8 cellular contexts compared by ENCODE assay signal in the genomic region with DNA sequence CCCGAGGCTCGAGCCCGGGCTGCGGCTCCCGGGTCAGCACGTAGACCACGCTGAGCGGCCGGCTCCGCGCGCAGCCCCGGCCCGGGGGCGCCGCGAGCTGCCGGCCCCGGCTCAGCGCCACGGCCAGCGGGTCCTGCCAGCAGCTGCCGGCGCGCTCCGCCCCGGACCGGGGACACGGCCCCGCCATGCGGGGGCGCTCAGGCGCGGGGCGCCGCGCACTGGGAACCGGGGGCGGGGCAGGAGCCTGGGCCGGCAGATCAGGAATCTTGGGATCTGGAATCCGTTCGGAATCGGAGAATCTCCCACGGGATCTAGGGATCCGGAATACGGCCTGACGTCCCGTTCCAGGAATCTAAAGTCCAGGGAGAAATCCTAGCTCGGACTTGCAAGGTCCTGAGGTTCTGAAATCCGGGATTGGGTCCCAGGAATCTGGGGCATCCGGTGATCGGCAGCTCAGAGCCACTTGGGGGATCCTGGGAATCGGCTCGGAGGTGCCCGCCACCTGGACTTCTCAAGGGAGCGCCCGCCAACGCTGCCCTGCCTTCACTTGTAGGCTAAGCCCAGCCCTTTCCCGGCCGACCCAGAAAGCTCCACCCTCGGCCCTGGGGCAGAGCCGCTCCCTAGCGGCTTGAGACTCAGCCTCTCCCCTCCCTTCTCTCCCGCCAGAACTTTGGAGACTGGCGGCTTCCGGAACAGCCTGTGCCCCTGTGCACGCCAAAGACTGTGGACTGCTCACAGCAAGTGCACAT. TPM values are rescaled to one million over a fixed set of nuclear protein-coding genes. Genes with fewer than 3 reads are reported as not detected.
DNase-seq lines count a peak whose midpoint lies in the region; ATAC-seq, FAIRE-seq and TF ChIP-seq lines count a peak whose summit lies in the region.

TSS of gene MAP3K6 (minus strand) at position 551 of the 749 bp plus-strand sequence. CDS start at position 187, 364 bp downstream.

- peak in 1 of 2 experiments; percentile 42; a peak in 1 of 4 replicates for TF ChIP-seq POLR2A in HepG2 (IDR thresholded peaks at IDR 0.05; ENCODE audit: insufficient read depth in 1 of 2, low read depth in 2 of 2, low read length in 2 of 2)

- H3K27me3 ChIP-seq in WERI-Rb-1 (ENCODE audit: insufficient read depth, low read depth, severe bottlenecking): no peaks in the 10 kb centered on the region
- H3K27me3 ChIP-seq in HepG2 (ENCODE audit: control insufficient read depth in 1 of 2, insufficient read depth in 2 of 2, low read length in 2 of 2): peaks cover 3 to 16% of the 10 kb centered on the region in 2 experiments; a peak in 3 of 5 replicates

- no peak; the same call in 1 of the 2 replicates for TF ChIP-seq CTCF in HEK293 (tag by site-specific recombination; IDR thresholded peaks at IDR 0.05)
- TF ChIP-seq CTCF in WERI-Rb-1 (IDR thresholded peaks at IDR 0.05; ENCODE audit: low read depth, low read length): peak; percentile 40
- TF ChIP-seq CTCF in HepG2 (CRISPR knock-in tag; IDR thresholded peaks at IDR 0.05): peak; percentile 54

- H3K27ac ChIP-seq in HEK293 (ENCODE audit: extremely low read depth, low read depth, low read length) (peak within 1 kb of the TSS; percentile 78), WERI-Rb-1 (peak within 1 kb of the TSS; percentile 88), HepG2 (ENCODE audit: extremely low read length, insufficient read depth, low read length) (peak within 1 kb of the TSS; percentile 33)

- BruUV-seq in HepG2 (replicated peaks; lab: Mats Ljungman, UMichigan): no TSS peak

- no peaks in the 10 kb centered on the region for H4K20me1 ChIP-seq in HepG2 (ENCODE audit: insufficient read depth, low read length)

- peaks cover 2% of the 10 kb centered on the region; the same call in 1 of the 2 replicates for H3K4me1 ChIP-seq in HEK293 (ENCODE audit: control insufficient read depth, insufficient read depth, low read length)
- H3K4me1 ChIP-seq in HepG2 (ENCODE audit: insufficient read depth, low read length): peaks cover 27% of the 10 kb centered on the region

- POLR2A ChIA-PET in HEK293 (lab: Yijun Ruan, JAX) (interaction anchor here (0.5 to 2.6 kb wide), 21 partner anchors 10 to 804 kb away, joined by 3 to 23 read pairs (median 5); partner anchors contain the start of genes AHDC1, SLC9A1, STX12 and SYTL1), HepG2 (lab: Yijun Ruan, JAX) (interaction anchor here (0.8 to 3.2 kb wide), 9 partner anchors 15 to 407 kb away, joined by 3 to 20 read pairs (median 6); partner anchors contain the start of genes FAM76A, IFI6, SLC9A1 and STX12)

- in situ Hi-C loops in HepG2 (cut with HindIII; ENCODE audit: extremely low pct_ligation_motif_present, low pct_unique_long_range_greater_than_20kb): no loop called here

- 0% methylated on average over 2 of the region's 67 CpGs for WGBS in HepG2 (ENCODE audit: low lambda C conversion rate)

- DNase-seq in DMS53 treated with DMSO at 0.1 percent for 48 hours (lab: John Stamatoyannopoulos, UW; ENCODE audit: unreplicated experiment): peak; percentile 62
- DNase-seq in NCI-H2107 treated with DMSO at 0.1 percent for 48 hours (lab: John Stamatoyannopoulos, UW; ENCODE audit: unreplicated experiment): peak; percentile 43
- peak; percentile 86 for DNase-seq in WERI-Rb-1
- DNase-seq in ecto neural progenitor cell (ENCODE audit: low spot score): peak; percentile 87
- DNase-seq in HepG2 (ENCODE audit: low spot score): no peak
- DNase-seq in stimulated activated CD4-positive, alpha-beta T cell treated with anti-CD3 and anti-CD28 coated beads, Interleukin-2, amount 100 ng/mL, for 48 hours: peak; percentile 48 to 54
- DNase-seq in GM19238 (ENCODE audit: insufficient read length, low spot score): no peak

- peak; percentile 49; the same call in 1 of the 2 replicates for TF ChIP-seq RAD21 in HepG2 (CRISPR knock-in tag; IDR thresholded peaks at IDR 0.05)

- ATAC-seq in HepG2: peak; percentile 72

- CTCF ChIA-PET in HEK293 (lab: Yijun Ruan, JAX) (interaction anchor here (0.6 to 5.1 kb wide), 27 partner anchors 9 to 1896 kb away, joined by 3 to 84 read pairs (median 5); partner anchors contain the start of gene CD164L2), HepG2 (lab: Yijun Ruan, JAX; ENCODE audit: low intra/inter-chr PET ratio, low total read pairs) (interaction anchor here (1.1 kb wide), 1 partner anchor 21 kb away, joined by 3 read pairs; no protein-coding TSS in a partner anchor)

- H3K79me2 ChIP-seq in HepG2 (ENCODE audit: insufficient read depth, low read length): no peaks in the 10 kb centered on the region

- peak within 1 kb of the TSS; percentile 66 for H3K9ac ChIP-seq in HepG2 (ENCODE audit: insufficient read depth, low read depth, low read length)

- TF ChIP-seq EP300 in HepG2 (IDR thresholded peaks at IDR 0.05; ENCODE audit: low read depth in 2 of 2, low read length in 2 of 2): no peak
- TF ChIP-seq EP300 in HepG2 (CRISPR knock-in tag; IDR thresholded peaks at IDR 0.05; ENCODE audit: borderline replicate concordance): no peak

- H2AFZ ChIP-seq in HepG2 (ENCODE audit: low read length): peak within 1 kb of the TSS; percentile 91

- H3K4me3 ChIP-seq in HEK293 (ENCODE audit: low read depth, low read length) (peak within 1 kb of the TSS; percentile 60), WERI-Rb-1 (ENCODE audit: low read depth, low read length) (peak within 1 kb of the TSS; percentile 68), HepG2 (replicated peaks in 1 of 3; ENCODE audit: insufficient read depth in 1 of 3, low read depth in 2 of 3, low read length in 3 of 3) (peak within 1 kb of the TSS; percentile 64 to 84 (median 84))

- H3K9me3 ChIP-seq in HEK293 (ENCODE audit: control insufficient read depth, insufficient read depth, low read depth, low read length) (no peaks in the 10 kb centered on the region), WERI-Rb-1 (ENCODE audit: severe bottlenecking) (no peaks in the 10 kb centered on the region), HepG2 (ENCODE audit: low read length) (no peaks in the 10 kb centered on the region)

- peak within 1 kb of the TSS; percentile 84 for H3K4me2 ChIP-seq in HepG2 (ENCODE audit: low read depth, low read length)

- peaks cover 0 to 26% of the 10 kb centered on the region in 2 experiments; a peak in 1 of 3 replicates for H3K36me3 ChIP-seq in HEK293 (ENCODE audit: control insufficient read depth in 2 of 2, insufficient read depth in 1 of 2, low read length in 2 of 2)
- 0 out of 2 replicates have a peak, but pooled peaks cover 3% of the 10 kb centered on the region for H3K36me3 ChIP-seq in WERI-Rb-1
- H3K36me3 ChIP-seq in HepG2 (replicated peaks in 1 of 2; ENCODE audit: control insufficient read depth in 1 of 2, insufficient read depth in 2 of 2, low read length in 2 of 2): no peaks in the 10 kb centered on the region

- intact Hi-C loops in HepG2 (cut with micrococcal nuclease; ENCODE audit: unreplicated experiment): no loop called here

- peak; percentile 26 for FAIRE-seq in HepG2 (lab: Jason Lieb, UNC)

TF ChIP-seq in HepG2, 621 proteins besides CTCF, POLR2A, EP300 and RAD21 (continues in another document):
- TF ChIP-seq, protein P1, sequence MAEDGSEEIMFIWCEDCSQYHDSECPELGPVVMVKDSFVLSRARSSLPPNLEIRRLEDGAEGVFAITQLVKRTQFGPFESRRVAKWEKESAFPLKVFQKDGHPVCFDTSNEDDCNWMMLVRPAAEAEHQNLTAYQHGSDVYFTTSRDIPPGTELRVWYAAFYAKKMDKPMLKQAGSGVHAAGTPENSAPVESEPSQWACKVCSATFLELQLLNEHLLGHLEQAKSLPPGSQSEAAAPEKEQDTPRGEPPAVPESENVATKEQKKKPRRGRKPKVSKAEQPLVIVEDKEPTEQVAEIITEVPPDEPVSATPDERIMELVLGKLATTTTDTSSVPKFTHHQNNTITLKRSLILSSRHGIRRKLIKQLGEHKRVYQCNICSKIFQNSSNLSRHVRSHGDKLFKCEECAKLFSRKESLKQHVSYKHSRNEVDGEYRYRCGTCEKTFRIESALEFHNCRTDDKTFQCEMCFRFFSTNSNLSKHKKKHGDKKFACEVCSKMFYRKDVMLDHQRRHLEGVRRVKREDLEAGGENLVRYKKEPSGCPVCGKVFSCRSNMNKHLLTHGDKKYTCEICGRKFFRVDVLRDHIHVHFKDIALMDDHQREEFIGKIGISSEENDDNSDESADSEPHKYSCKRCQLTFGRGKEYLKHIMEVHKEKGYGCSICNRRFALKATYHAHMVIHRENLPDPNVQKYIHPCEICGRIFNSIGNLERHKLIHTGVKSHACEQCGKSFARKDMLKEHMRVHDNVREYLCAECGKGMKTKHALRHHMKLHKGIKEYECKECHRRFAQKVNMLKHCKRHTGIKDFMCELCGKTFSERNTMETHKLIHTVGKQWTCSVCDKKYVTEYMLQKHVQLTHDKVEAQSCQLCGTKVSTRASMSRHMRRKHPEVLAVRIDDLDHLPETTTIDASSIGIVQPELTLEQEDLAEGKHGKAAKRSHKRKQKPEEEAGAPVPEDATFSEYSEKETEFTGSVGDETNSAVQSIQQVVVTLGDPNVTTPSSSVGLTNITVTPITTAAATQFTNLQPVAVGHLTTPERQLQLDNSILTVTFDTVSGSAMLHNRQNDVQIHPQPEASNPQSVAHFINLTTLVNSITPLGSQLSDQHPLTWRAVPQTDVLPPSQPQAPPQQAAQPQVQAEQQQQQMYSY (CRISPR knock-in tag; IDR thresholded peaks at IDR 0.05): peak; percentile 90
- TF ChIP-seq SAP130 (CRISPR knock-in tag; IDR thresholded peaks at IDR 0.05; ENCODE audit: low read depth): peak; percentile 54; the same call in 1 of the 2 replicates

RNA-seq across cellular contexts. Expression of gene MAP3K6, which starts in this region (rescaled TPM):
- total RNA-seq in HepG2 (2016; rRNA removed; fragmentation: Illumina TruSeq; extraction: Trizol): 2.7 and 3.5 TPM in 2 replicates
- total RNA-seq in HepG2 (2016; cell fraction: cytosol; rRNA removed; fragmentation: Illumina TruSeq; extraction: Trizol; ENCODE audit: low read depth): 0.62 and 2.3 TPM in 2 replicates
- 2.6 and 2.8 TPM in 2 replicates for total RNA-seq in HepG2 (2016; cell fraction: insoluble cytoplasmic fraction; rRNA removed; fragmentation: Illumina TruSeq; extraction: Trizol)
- total RNA-seq in HepG2 (2016; cell fraction: membrane; rRNA removed; fragmentation: Illumina TruSeq; extraction: Trizol): 0.93 and 0.99 TPM in 2 replicates
- total RNA-seq in HepG2 (2016; cell fraction: nucleus; rRNA removed; fragmentation: Illumina TruSeq; extraction: Trizol): 1.8 and 2.3 TPM in 2 replicates
- 2.7 and 3.2 TPM in 2 replicates for polyA plus RNA-seq in HepG2 (2011; rRNA removed)
- polyA plus RNA-seq in HepG2 (2011; cell fraction: cytosol; rRNA removed): 1.2 and 1.4 TPM in 2 replicates
- 20.8 and 29.2 TPM in 2 replicates for polyA plus RNA-seq in HepG2 (2011; cell fraction: nucleus; rRNA removed)
- polyA plus RNA-seq in HepG2 (2012): 0.97 and 2.1 TPM in 2 replicates
- polyA plus RNA-seq in HepG2 (2016; cell fraction: cytosol; fragmentation: Illumina TruSeq; extraction: Trizol; ENCODE audit: low read depth): 0.44 and 1.2 TPM in 2 replicates
- polyA plus RNA-seq in HepG2 (2016; cell fraction: insoluble cytoplasmic fraction; fragmentation: Illumina TruSeq; extraction: Trizol; ENCODE audit: low read depth): 2.4 and 2.8 TPM in 2 replicates
- 1.1 and 1.2 TPM in 2 replicates for polyA plus RNA-seq in HepG2 (2016; cell fraction: membrane; fragmentation: Illumina TruSeq; extraction: Trizol; ENCODE audit: low read depth)
- polyA plus RNA-seq in HepG2 (2016; cell fraction: nucleus; fragmentation: Illumina TruSeq; extraction: Trizol; ENCODE audit: insufficient read depth, low read depth): 5.1 and 8.1 TPM in 2 replicates
- 5.7 and 12.4 TPM in 2 replicates for polyA minus RNA-seq in HepG2 (2011; rRNA and poly(A)+ RNA removed; ENCODE audit: low replicate concordance)
- 0.59 and 1.5 TPM in 2 replicates for polyA minus RNA-seq in HepG2 (2011; cell fraction: cytosol; rRNA and poly(A)+ RNA removed)
- 3.4 and 4.0 TPM in 2 replicates for polyA minus RNA-seq in HepG2 (2011; cell fraction: nucleus; rRNA and poly(A)+ RNA removed)

Comparison
In these comparisons a context has a peak if more than half of its experiments do, and no peak if none do; other contexts are left out.
1. DNase-seq: peak in DMS53 treated with DMSO at 0.1 percent for 48 hours (single experiment), NCI-H2107 treated with DMSO at 0.1 percent for 48 hours (single experiment), WERI-Rb-1 (single experiment), ecto neural progenitor cell (single experiment) and stimulated activated CD4-positive, alpha-beta T cell treated with anti-CD3 and anti-CD28 coated beads, Interleukin-2, amount 100 ng/mL, for 48 hours (2 of 2); none in HepG2 (single experiment) and GM19238 (single experiment).
2. H3K27ac ChIP-seq: peak in every context shown above with its lines; median percentile 88 in WERI-Rb-1; 78 in HEK293; 33 in HepG2.
3. Peak in every context shown above with its lines, with median percentiles within 50 percentile points of each other: H3K4me3 ChIP-seq.